25 cellular contexts compared by ENCODE assay signal in the genomic region with DNA sequence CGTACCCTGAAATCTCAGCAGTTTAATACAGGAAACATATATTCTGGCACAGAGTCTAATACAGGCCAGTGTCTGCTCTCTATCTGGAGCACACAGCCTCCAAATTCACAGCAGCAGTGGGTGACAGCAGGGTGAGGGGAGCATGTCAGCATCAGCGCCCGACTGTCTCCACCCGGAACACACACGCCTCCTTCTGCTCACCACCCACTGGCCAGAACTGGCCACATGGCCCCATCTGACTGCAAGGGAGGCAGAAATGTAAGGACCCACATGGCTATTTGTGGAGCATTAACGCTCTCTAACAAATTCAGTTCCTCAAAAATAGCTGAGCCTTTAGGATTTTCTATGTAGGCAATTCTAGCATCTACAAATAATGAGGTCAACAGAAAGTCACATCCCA. TPM values are rescaled to one million over a fixed set of nuclear protein-coding genes. Genes with fewer than 3 reads are reported as not detected.
"Had no signal": no experiment of that assay in that cellular context is flagged by ENCODE, and none has a peak within 500 bp of the region (broad histone marks: within the 10 kb centered on the region; RNA-seq: fewer than 3 reads in every experiment).

No MANE protein-coding gene starts in this region.

- H3K27ac Mint-ChIP-seq: activated B cell treated with CpG ODN at 0.5 μM for 24 hours; activated CD4-positive, alpha-beta memory T cell treated with anti-CD3 and anti-CD28 coated beads for 36 hours; activated CD4-positive, alpha-beta T cell treated with anti-CD3 and anti-CD28 coated beads for 36 hours; activated naive CD4-positive, alpha-beta T cell treated with anti-CD3 and anti-CD28 coated beads for 36 hours; activated naive CD8-positive, alpha-beta T cell treated with anti-CD3 and anti-CD28 coated beads, Interleukin-2, amount 10 ng/mL, durations not matched to agents 7 days and 5 days; memory B cell; nephron; T-helper 17 cell had no signal

- H3K9me3 Mint-ChIP-seq: activated B cell treated with CpG ODN at 0.5 μM for 24 hours; activated naive CD8-positive, alpha-beta T cell treated with anti-CD3 and anti-CD28 coated beads, Interleukin-2, amount 10 ng/mL, durations not matched to agents 7 days and 5 days; nephron had no signal

- H3K27ac ChIP-seq: epithelial cell of prostate, neutrophil, parathyroid adenoma, thoracic aorta, upper lobe of left lung had no signal

- H3K4me3 ChIP-seq: smooth muscle cell, thoracic aorta, upper lobe of left lung had no signal

- H3K36me3 ChIP-seq: neutrophil, thoracic aorta, upper lobe of left lung had no signal

- ATAC-seq: activated CD4-positive, alpha-beta T cell treated with anti-CD3 and anti-CD28 coated beads for 36 hours; sciatic nerve; T-helper 17 cell had no signal

- H3K9me3 ChIP-seq: neutrophil, thoracic aorta had no signal

- DNase-seq: activated B cell treated with CpG ODN at 0.5 μM for 24 hours; activated CD4-positive, alpha-beta memory T cell treated with anti-CD3 and anti-CD28 coated beads for 36 hours; activated CD4-positive, alpha-beta T cell treated with anti-CD3 and anti-CD28 coated beads for 36 hours; activated naive CD4-positive, alpha-beta T cell treated with anti-CD3 and anti-CD28 coated beads for 36 hours; activated naive CD8-positive, alpha-beta T cell treated with anti-CD3 and anti-CD28 coated beads, Interleukin-2, amount 10 ng/mL, durations not matched to agents 7 days and 5 days; activated T-cell treated with anti-CD3 and anti-CD28 coated beads, Interleukin-2, amount 50 U/mL, for 48 hours; amniotic stem cell; cerebellar nuclear complex; cortex of kidney; kidney glomerular epithelial cell; stimulated activated CD4-positive, alpha-beta T cell treated with anti-CD3 and anti-CD28 coated beads, Interleukin-15, amount 100 ng/mL, for 24 hours; stimulated activated naive CD4-positive, alpha-beta T cell treated with Interleukin-2 at 50 U/mL for 16 hours; T-helper 17 cell; upper lobe of left lung had no signal

- H3K27me3 ChIP-seq: upper lobe of left lung had no signal

- H3K4me3 Mint-ChIP-seq: activated B cell treated with CpG ODN at 0.5 μM for 24 hours; activated CD4-positive, alpha-beta memory T cell treated with anti-CD3 and anti-CD28 coated beads for 36 hours; activated CD4-positive, alpha-beta T cell treated with anti-CD3 and anti-CD28 coated beads for 36 hours; activated naive CD4-positive, alpha-beta T cell treated with anti-CD3 and anti-CD28 coated beads for 36 hours; activated naive CD8-positive, alpha-beta T cell treated with anti-CD3 and anti-CD28 coated beads, Interleukin-2, amount 10 ng/mL, durations not matched to agents 7 days and 5 days; memory B cell; nephron; T-helper 17 cell had no signal

- H3K4me1 ChIP-seq: parathyroid adenoma, upper lobe of left lung had no signal

- H3K4me1 Mint-ChIP-seq: activated B cell treated with CpG ODN at 0.5 μM for 24 hours; activated CD4-positive, alpha-beta T cell treated with anti-CD3 and anti-CD28 coated beads for 36 hours; activated naive CD8-positive, alpha-beta T cell treated with anti-CD3 and anti-CD28 coated beads, Interleukin-2, amount 10 ng/mL, durations not matched to agents 7 days and 5 days; memory B cell; nephron; T-helper 17 cell had no signal

- H3K36me3 Mint-ChIP-seq: activated CD4-positive, alpha-beta memory T cell treated with anti-CD3 and anti-CD28 coated beads for 36 hours; activated naive CD8-positive, alpha-beta T cell treated with anti-CD3 and anti-CD28 coated beads, Interleukin-2, amount 10 ng/mL, durations not matched to agents 7 days and 5 days; memory B cell had no signal

RNA-seq across cellular contexts. Expression of a gene that starts 24.6 kb away (rescaled TPM):
- total RNA-seq: activated CD4-positive, alpha-beta memory T cell treated with anti-CD3 and anti-CD28 coated beads for 36 hours; activated CD4-positive, alpha-beta T cell treated with anti-CD3 and anti-CD28 coated beads for 36 hours; activated naive CD4-positive, alpha-beta T cell treated with anti-CD3 and anti-CD28 coated beads for 36 hours; activated naive CD8-positive, alpha-beta T cell treated with anti-CD3 and anti-CD28 coated beads, Interleukin-2, amount 10 ng/mL, durations not matched to agents 7 days and 5 days; bronchial epithelial cell; fibroblast of villous mesenchyme; mononuclear cell had no signal
